7 cellular contexts compared by ENCODE assay signal in the genomic region with DNA sequence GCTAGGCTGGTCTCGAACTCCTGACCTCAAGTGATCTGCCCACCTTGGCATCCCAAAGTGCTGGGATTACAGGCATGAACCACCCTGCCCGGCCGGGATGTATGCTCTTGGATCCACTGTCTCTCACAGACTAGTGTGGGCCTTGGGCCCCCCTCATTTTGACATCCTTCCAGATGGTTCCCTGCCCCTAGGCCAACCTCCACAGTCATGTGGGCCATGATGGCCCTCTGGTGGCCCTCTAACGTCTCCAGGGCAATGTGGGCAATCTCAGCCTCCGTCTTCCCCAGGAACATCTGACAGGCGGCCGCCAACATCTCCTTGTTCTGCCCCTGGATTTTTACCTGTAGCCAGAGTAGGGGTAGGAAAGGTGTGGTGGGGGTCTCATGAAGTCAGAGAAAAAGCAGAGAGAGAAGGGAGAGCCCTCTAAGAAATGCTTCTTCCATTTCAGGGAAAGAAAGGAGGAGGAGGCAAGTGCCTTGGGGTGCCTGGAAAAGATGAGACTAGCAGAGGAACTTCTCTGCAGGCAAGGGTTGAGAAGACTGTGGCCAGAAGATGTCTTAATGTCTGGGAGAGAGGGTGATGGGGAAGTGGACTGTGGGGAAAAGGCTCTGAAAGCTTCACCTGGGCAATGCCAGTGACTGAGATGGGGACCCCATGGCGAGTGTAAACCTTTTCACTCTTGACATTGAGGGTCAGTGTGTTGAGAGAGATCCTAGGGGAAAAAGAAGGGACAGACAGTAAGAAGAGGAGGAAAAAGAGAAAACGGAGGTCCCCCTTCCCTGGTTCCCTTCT.
DNase-seq lines count a peak whose midpoint lies in the region; ATAC-seq lines count a peak whose summit lies in the region.

No MANE protein-coding gene starts in this region.

- peak; percentile 72 for DNase-seq in activated CD8-positive, alpha-beta memory T cell treated with anti-CD3 and anti-CD28 coated beads, Interleukin-2, amount 50 U/mL, for 48 hours
- DNase-seq in stimulated activated naive CD8-positive, alpha-beta T cell treated with anti-CD3 and anti-CD28 coated beads, Interleukin-15, Interleukin-2, amounts not matched to agents 100 U/mL and 50 U/mL, for 24 hours, result peak; percentile 48
- no peak for DNase-seq in activated CD4-positive, CD25-positive, alpha-beta regulatory T cell (lab: John Stamatoyannopoulos, UW)
- DNase-seq in NCI-H1436 (lab: John Stamatoyannopoulos, UW) (no peak), SHP77 treated with DMSO at 0.1 percent for 48 hours (lab: John Stamatoyannopoulos, UW) (no peak)

- H3K36me3 ChIP-seq in HUES6 (ENCODE audit: control insufficient read depth, insufficient read depth, low read length), result peaks cover 57% of the 10 kb centered on the region
- H3K36me3 ChIP-seq in iPS-15b (ENCODE audit: control insufficient read depth, insufficient read depth, low read length), result peaks cover 20% of the 10 kb centered on the region

- H3K9ac ChIP-seq in HUES6 (ENCODE audit: low read length) (peak overlapping the region; percentile 99), iPS-15b (ENCODE audit: low read depth, low read length) (no peak overlapping the region)

- H3K27ac ChIP-seq in HUES6 (ENCODE audit: low read depth, low read length), result peak overlapping the region; percentile 62; the same call in 1 of the 2 replicates

- H3K4me1 ChIP-seq in HUES6 (ENCODE audit: control insufficient read depth, insufficient read depth, low read length), result peaks cover 15% of the 10 kb centered on the region; the same call in 1 of the 2 replicates
- H3K4me1 ChIP-seq in iPS-15b (ENCODE audit: control insufficient read depth, insufficient read depth, low read length), result no peaks in the 10 kb centered on the region

- ATAC-seq in stimulated activated naive CD8-positive, alpha-beta T cell treated with anti-CD3 and anti-CD28 coated beads, Interleukin-15, Interleukin-2, amounts not matched to agents 100 U/mL and 50 U/mL, for 24 hours, result no peak

- H3K27me3 ChIP-seq in HUES6 (ENCODE audit: control insufficient read depth, insufficient read depth, low read length), result no peaks in the 10 kb centered on the region
- peaks cover 7% of the 10 kb centered on the region for H3K27me3 ChIP-seq in iPS-15b (ENCODE audit: control insufficient read depth, insufficient read depth, low read length)

- no peaks in the 10 kb centered on the region for H3K9me3 ChIP-seq in HUES6 (ENCODE audit: control insufficient read depth, insufficient read depth, low read depth, low read length)
- no peaks in the 10 kb centered on the region for H3K9me3 ChIP-seq in iPS-15b (ENCODE audit: control insufficient read depth, insufficient read depth, low read length)

- H3K4me3 ChIP-seq in HUES6 (ENCODE audit: low read depth, low read length) (peak overlapping the region; percentile 97), iPS-15b (ENCODE audit: low read depth, low read length) (peak overlapping the region; percentile 94)

Comparison
In these comparisons a context has a peak if more than half of its experiments do, and no peak if none do; other contexts are left out.
1. DNase-seq: peak in activated CD8-positive, alpha-beta memory T cell treated with anti-CD3 and anti-CD28 coated beads, Interleukin-2, amount 50 U/mL, for 48 hours (single experiment) and stimulated activated naive CD8-positive, alpha-beta T cell treated with anti-CD3 and anti-CD28 coated beads, Interleukin-15, Interleukin-2, amounts not matched to agents 100 U/mL and 50 U/mL, for 24 hours (single experiment); none in activated CD4-positive, CD25-positive, alpha-beta regulatory T cell (0 of 4), NCI-H1436 (single experiment) and SHP77 treated with DMSO at 0.1 percent for 48 hours (single experiment).